In the genomic region with DNA sequence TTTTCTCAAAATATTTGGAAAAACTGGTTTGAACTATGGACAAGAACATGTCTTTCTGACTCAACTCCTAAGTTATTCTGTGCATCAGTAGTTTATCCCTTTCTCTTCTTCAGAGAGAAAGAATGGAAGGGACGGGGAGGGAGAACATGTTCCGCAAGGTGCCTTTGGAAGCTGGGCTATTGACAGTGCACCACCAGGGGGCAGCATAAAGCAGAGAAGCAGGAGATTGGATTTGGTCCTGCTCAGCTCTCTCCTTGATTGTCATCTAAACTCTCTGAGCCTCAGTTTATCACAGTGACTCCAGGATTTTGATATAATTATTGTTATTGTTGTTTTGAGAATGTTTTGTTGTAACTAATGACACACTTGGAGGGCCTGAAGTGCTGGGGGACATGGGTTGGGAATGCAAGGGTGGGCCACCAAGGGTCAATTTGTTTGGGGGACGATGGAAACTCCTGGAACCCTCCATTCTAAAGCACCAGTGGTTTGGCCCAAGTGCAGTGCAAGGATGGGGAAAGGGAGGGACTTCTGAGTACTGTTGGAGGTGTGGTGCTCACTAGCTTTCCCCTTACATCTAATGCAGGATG, we compare ENCODE assay signal across 9 cellular contexts. TPM values are rescaled to one million over a fixed set of nuclear protein-coding genes. Genes with fewer than 3 reads are reported as not detected.
A peak's percentile ranks its signal among the peaks of the same experiment; 100 is the strongest.
DNase-seq lines count a peak whose midpoint lies in the region; ATAC-seq and TF ChIP-seq lines count a peak whose summit lies in the region.
"Had no signal": no experiment of that assay in that cellular context is flagged by ENCODE, and none has a peak within 500 bp of the region (broad histone marks: within the 10 kb centered on the region; RNA-seq: fewer than 3 reads in every experiment).

No MANE protein-coding gene starts in this region.

- POLR2A ChIA-PET in activated CD8-positive, alpha-beta T cell treated with anti-CD3 and anti-CD28 coated beads for 36 hours (lab: Charles Lee) = no interaction called here

- ATAC-seq in HG03354 (IDR thresholded peaks at IDR 0.05; ENCODE audit: poor library complexity, severe bottlenecking, unreplicated experiment) = peak; percentile 88
- ATAC-seq in activated CD8-positive, alpha-beta T cell treated with anti-CD3 and anti-CD28 coated beads for 36 hours = peak; percentile 51
- ATAC-seq in effector memory CD8-positive, alpha-beta T cell (replicated peaks) = peak; percentile 51
- peak; percentile 51 for ATAC-seq in memory B cell (ENCODE audit: low read depth)
- no peak for ATAC-seq in GM18520 (IDR thresholded peaks at IDR 0.05; ENCODE audit: unreplicated experiment)

- DNase-seq in NCI-H774 (lab: John Stamatoyannopoulos, UW) (peak; percentile 46), memory B cell (ENCODE audit: low spot score in 2 of 2) (peak; percentile 70 to 74)
- peak; percentile 89 for DNase-seq in activated CD8-positive, alpha-beta T cell treated with anti-CD3 and anti-CD28 coated beads for 36 hours
- DNase-seq in effector memory CD8-positive, alpha-beta T cell = peak; percentile 66 to 73 (median 67)
- peak; percentile 41 to 56 for DNase-seq in stimulated activated CD8-positive, alpha-beta memory T cell treated with anti-CD3 and anti-CD28 coated beads, Interleukin-15, amount 100 ng/mL, for 48 hours (ENCODE audit: low read depth in 2 of 2)

- intact Hi-C loops in activated CD8-positive, alpha-beta T cell treated with anti-CD3 and anti-CD28 coated beads for 36 hours (cut with micrococcal nuclease) = no loop called here

- no peak overlapping the region for H3K4me3 Mint-ChIP-seq in activated CD8-positive, alpha-beta T cell treated with anti-CD3 and anti-CD28 coated beads for 36 hours
- no peak overlapping the region for H3K4me3 Mint-ChIP-seq in effector memory CD8-positive, alpha-beta T cell
- no peak overlapping the region for H3K4me3 Mint-ChIP-seq in memory B cell

- no peaks in the 10 kb centered on the region for H3K4me1 Mint-ChIP-seq in activated CD8-positive, alpha-beta T cell treated with anti-CD3 and anti-CD28 coated beads for 36 hours (ENCODE audit: low read depth)
- H3K4me1 Mint-ChIP-seq in effector memory CD8-positive, alpha-beta T cell (ENCODE audit: low read depth in 2 of 2) = peaks cover 0 to 3% of the 10 kb centered on the region in 2 donors
- no peaks in the 10 kb centered on the region for H3K4me1 Mint-ChIP-seq in memory B cell

- TF ChIP-seq CTCF in GM12875 (IDR thresholded peaks at IDR 0.05; ENCODE audit: borderline replicate concordance, insufficient read depth, low read depth, low read length) = peak; percentile 84
- TF ChIP-seq CTCF in activated CD8-positive, alpha-beta T cell treated with anti-CD3 and anti-CD28 coated beads for 36 hours (IDR thresholded peaks at IDR 0.05) = peak; percentile 86

- no peaks in the 10 kb centered on the region for H3K27me3 Mint-ChIP-seq in activated CD8-positive, alpha-beta T cell treated with anti-CD3 and anti-CD28 coated beads for 36 hours
- H3K27me3 Mint-ChIP-seq in effector memory CD8-positive, alpha-beta T cell = peaks cover 5 to 6% of the 10 kb centered on the region in 2 donors
- peaks cover 2% of the 10 kb centered on the region for H3K27me3 Mint-ChIP-seq in memory B cell

- H3K4me3 ChIP-seq in GM12875 (ENCODE audit: low read depth, low read length) = no peak overlapping the region
- H3K4me3 ChIP-seq: skin epidermis had no signal

- CTCF ChIA-PET in activated CD8-positive, alpha-beta T cell treated with anti-CD3 and anti-CD28 coated beads for 36 hours (lab: Charles Lee) = interaction anchor here (0.9 to 1.9 kb wide), 19 partner anchors 9 to 376 kb away, joined by 3 to 9 read pairs (median 5); no protein-coding TSS in a partner anchor

- H3K36me3 Mint-ChIP-seq in activated CD8-positive, alpha-beta T cell treated with anti-CD3 and anti-CD28 coated beads for 36 hours (ENCODE audit: low read depth) = peaks cover 2% of the 10 kb centered on the region
- peaks cover 7% of the 10 kb centered on the region for H3K36me3 Mint-ChIP-seq in effector memory CD8-positive, alpha-beta T cell (ENCODE audit: insufficient read depth)
- peaks cover 10% of the 10 kb centered on the region for H3K36me3 Mint-ChIP-seq in memory B cell

- no peak overlapping the region for H3K27ac Mint-ChIP-seq in activated CD8-positive, alpha-beta T cell treated with anti-CD3 and anti-CD28 coated beads for 36 hours
- H3K27ac Mint-ChIP-seq in effector memory CD8-positive, alpha-beta T cell = no peak overlapping the region
- H3K27ac Mint-ChIP-seq in memory B cell = no peak overlapping the region

- no peaks in the 10 kb centered on the region for H3K9me3 Mint-ChIP-seq in activated CD8-positive, alpha-beta T cell treated with anti-CD3 and anti-CD28 coated beads for 36 hours
- H3K9me3 Mint-ChIP-seq in effector memory CD8-positive, alpha-beta T cell = no peaks in the 10 kb centered on the region
- H3K9me3 Mint-ChIP-seq in memory B cell = no peaks in the 10 kb centered on the region

RNA-seq across cellular contexts. Expression of gene ANO6, which starts 45.3 kb away (rescaled TPM):
- total RNA-seq in activated CD8-positive, alpha-beta T cell treated with anti-CD3 and anti-CD28 coated beads for 36 hours = 10 to 100 TPM; 13.1 to 13.6 TPM
